In genomic region chr7:9854605-9855004, GRCh38 we compare ENCODE assay signal across 36 cellular contexts.
"Had no signal": no experiment of that assay in that cellular context is flagged by ENCODE, and none has a peak within 500 bp of the region (broad histone marks: within the 10 kb centered on the region; RNA-seq: fewer than 3 reads in every experiment).

No MANE protein-coding gene starts in this region.

- H3K36me3 ChIP-seq: MG63 had no signal

- H3K9me3 ChIP-seq: MG63 had no signal

- H3K4me3 ChIP-seq: MG63 had no signal

- DNase-seq: Karpas-422, Kasumi-1, MG63, MM.1S, MV-4-11, NCI-H1048, NCI-H1092, NCI-H1092 treated with DMSO at 0.1 percent for 48 hours, NCI-H1105, NCI-H1105 treated with DMSO at 0.1 percent for 48 hours, NCI-H1417, NCI-H1417 treated with DMSO at 0.1 percent for 48 hours, NCI-H1436, NCI-H1436 treated with DMSO at 0.1 percent for 48 hours, NCI-H146, NCI-H1694, NCI-H1694 treated with DMSO at 0.1 percent for 48 hours, NCI-H187, NCI-H187 treated with DMSO at 0.1 percent for 48 hours, NCI-H1930, NCI-H2029, NCI-H2029 treated with DMSO at 0.1 percent for 48 hours, NCI-H2081, NCI-H2081 treated with DMSO at 0.1 percent for 48 hours, NCI-H2107, NCI-H2171, NCI-H2171 treated with DMSO at 0.1 percent for 48 hours, NCI-H2227 treated with DMSO at 0.1 percent for 48 hours, NCI-H226, NCI-H345, NCI-H446, NCI-H446 treated with DMSO at 0.1 percent for 48 hours, NCI-H510A, NCI-H510A treated with DMSO at 0.1 percent for 48 hours, NCI-H524, NCI-H524 treated with DMSO at 0.1 percent for 48 hours had no signal

- H3K27me3 ChIP-seq: MG63 had no signal
